15 cellular contexts compared by ENCODE assay signal in the genomic region with DNA sequence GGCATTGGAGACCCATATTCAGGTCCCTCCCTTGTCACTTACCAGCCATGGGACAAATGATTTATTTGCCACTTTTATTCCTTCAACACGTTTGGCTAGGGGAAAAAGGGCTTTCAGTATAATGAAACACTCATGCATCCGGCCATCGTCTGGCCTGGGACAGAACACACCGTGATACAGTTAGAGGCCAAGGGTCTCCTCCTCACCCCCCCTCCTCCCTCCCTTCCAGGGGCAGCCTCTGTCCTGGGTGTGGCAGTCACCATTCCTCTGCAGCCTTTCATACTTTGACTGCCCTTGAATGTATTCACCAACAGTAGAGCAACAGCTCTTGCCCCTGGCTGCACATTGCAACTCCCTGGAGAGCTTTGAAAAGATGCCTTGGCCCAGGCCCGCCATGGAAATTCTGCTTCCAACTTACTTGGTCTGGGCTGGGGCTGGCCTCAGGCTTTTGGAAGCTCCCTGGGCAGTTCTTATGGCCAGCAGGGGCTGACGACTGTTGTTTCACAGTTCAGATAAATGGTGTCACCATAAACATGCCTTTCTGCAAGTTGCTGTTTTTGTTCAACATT. TPM values are rescaled to one million over a fixed set of nuclear protein-coding genes. Genes with fewer than 3 reads are reported as not detected.
DNase-seq lines count a peak whose midpoint lies in the region; ATAC-seq and TF ChIP-seq lines count a peak whose summit lies in the region.
"Had no signal": no experiment of that assay in that cellular context is flagged by ENCODE, and none has a peak within 500 bp of the region (broad histone marks: within the 10 kb centered on the region; RNA-seq: fewer than 3 reads in every experiment).

No MANE protein-coding gene starts in this region.

- POLR2A ChIA-PET in CD4-positive, alpha-beta T cell (lab: Charles Lee): no interaction called here

- DNase-seq in CD4-positive, alpha-beta T cell: no peak
- DNase-seq in Peyer's patch (peak in 2 of 3 donors; percentile 82), fibroblast of peridontal ligament (ENCODE audit: extremely low read depth) (peak; percentile 27), sigmoid colon (no peak), GM20000 (ENCODE audit: low spot score) (no peak), middle frontal gyrus (ENCODE audit: extremely low spot score, low spot score) (no peak)
- DNase-seq in stimulated activated CD4-positive, alpha-beta T cell treated with anti-CD3 and anti-CD28 coated beads, Interleukin-1b, Interleukin-23, amount 100 ng/mL, for 48 hours: no peak
- DNase-seq: activated CD4-positive, alpha-beta T cell treated with anti-CD3 and anti-CD28 coated beads, Interleukin-2, amount 10 ng/mL, durations not matched to agents 7 days and 5 days; MG63; NCI-H2227 treated with DMSO at 0.1 percent for 48 hours; PC-3; stimulated activated CD4-positive, alpha-beta T cell treated with anti-CD3 and anti-CD28 coated beads, Interleukin-15, amount 100 ng/mL, for 24 hours; T-helper 1 cell had no signal

- H3K4me1 ChIP-seq in Peyer's patch (peaks cover 0 to 75% (median 5%) of the 10 kb centered on the region in 4 donors), sigmoid colon (peaks cover 0 to 81% (median 80%) of the 10 kb centered on the region in 4 donors)

- intact Hi-C loops in CD4-positive, alpha-beta T cell (cut with DNase I, micrococcal nuclease): loop anchor here (5.0 to 10.0 kb wide), 4 partner anchors 264 to 546 kb away; partner anchors contain the start of genes EID2B (in 1 of the 2), MED29 (in 1 of the 2), PAF1 (in 1 of the 2) and PLEKHG2 (in 1 of the 2)
- intact Hi-C loops in sigmoid colon (cut with DNase I): loop anchor here (5.0 to 10.0 kb wide), 3 partner anchors 306 to 794 kb away; partner anchors contain the start of genes CATSPERG, EID2B and RPS16

- no peaks in the 10 kb centered on the region for H3K27me3 ChIP-seq in CD4-positive, alpha-beta T cell (ENCODE audit: control insufficient read depth, insufficient read depth, low read length)
- no peaks in the 10 kb centered on the region for H3K27me3 ChIP-seq in Peyer's patch
- H3K27me3 ChIP-seq in sigmoid colon: no peaks in the 10 kb centered on the region
- H3K27me3 ChIP-seq: MG63 had no signal

- H3K36me3 ChIP-seq in Peyer's patch (no peaks in the 10 kb centered on the region), sigmoid colon (no peaks in the 10 kb centered on the region)
- H3K36me3 ChIP-seq: MG63 had no signal

- H3K4me3 ChIP-seq in Peyer's patch (peak overlapping the region in 2 of 4 donors; percentile 73 to 81), sigmoid colon (no peak overlapping the region)
- H3K4me3 ChIP-seq: MG63 had no signal

- no peaks in the 10 kb centered on the region for H3K9me3 ChIP-seq in CD4-positive, alpha-beta T cell (ENCODE audit: control insufficient read depth, low read length)
- H3K9me3 ChIP-seq in Peyer's patch (no peaks in the 10 kb centered on the region), sigmoid colon (no peaks in the 10 kb centered on the region)
- H3K9me3 ChIP-seq: MG63 had no signal

- CTCF ChIA-PET in CD4-positive, alpha-beta T cell (lab: Charles Lee): no interaction called here

- peak; percentile 39 to 72 for TF ChIP-seq POLR2A in Peyer's patch (IDR thresholded peaks at IDR 0.05)
- no peak for TF ChIP-seq POLR2A in sigmoid colon (IDR thresholded peaks at IDR 0.05)

- H3K4me3 Mint-ChIP-seq in CD4-positive, alpha-beta T cell: peak overlapping the region; percentile 11
- H3K4me3 Mint-ChIP-seq: activated CD4-positive, alpha-beta T cell treated with anti-CD3 and anti-CD28 coated beads, Interleukin-2, amount 10 ng/mL, durations not matched to agents 7 days and 5 days had no signal

- peak overlapping the region; percentile 92 for H3K27ac Mint-ChIP-seq in CD4-positive, alpha-beta T cell
- H3K27ac Mint-ChIP-seq: activated CD4-positive, alpha-beta T cell treated with anti-CD3 and anti-CD28 coated beads, Interleukin-2, amount 10 ng/mL, durations not matched to agents 7 days and 5 days had no signal

- TF ChIP-seq CTCF in CD4-positive, alpha-beta T cell (IDR thresholded peaks at IDR 0.05): no peak
- TF ChIP-seq CTCF in Peyer's patch (IDR thresholded peaks at IDR 0.05) (peak in 1 of 6 experiments; percentile 14), sigmoid colon (IDR thresholded peaks at IDR 0.05) (no peak), GM20000 (IDR thresholded peaks at IDR 0.05; ENCODE audit: extremely low read depth, missing control alignments) (no peak)

- TF ChIP-seq EP300 in sigmoid colon (IDR thresholded peaks at IDR 0.05): no peak

- H3K27me3 Mint-ChIP-seq in CD4-positive, alpha-beta T cell: no peaks in the 10 kb centered on the region
- H3K27me3 Mint-ChIP-seq: activated CD4-positive, alpha-beta T cell treated with anti-CD3 and anti-CD28 coated beads, Interleukin-2, amount 10 ng/mL, durations not matched to agents 7 days and 5 days had no signal

- no peak for ATAC-seq in CD4-positive, alpha-beta T cell (ENCODE audit: poor library complexity)
- ATAC-seq in GM18909 (IDR thresholded peaks at IDR 0.05; ENCODE audit: poor library complexity, unreplicated experiment): no peak
- ATAC-seq: PC-3 had no signal

- peaks cover 57% of the 10 kb centered on the region for H3K4me1 Mint-ChIP-seq in CD4-positive, alpha-beta T cell (ENCODE audit: low read depth)

- H3K9me3 Mint-ChIP-seq in CD4-positive, alpha-beta T cell: no peaks in the 10 kb centered on the region
- H3K9me3 Mint-ChIP-seq: activated CD4-positive, alpha-beta T cell treated with anti-CD3 and anti-CD28 coated beads, Interleukin-2, amount 10 ng/mL, durations not matched to agents 7 days and 5 days; activated T-helper 1 cell treated with anti-CD3 and anti-CD28 coated beads, Interleukin-12 subunit alpha, Interleukin-12 subunit beta, Interleukin-2, Interleukin-4 antibody, amounts not matched to agents 30 ng/mL and 10 ng/mL and 1 ng/mL, durations not matched to agents 14 hours and 24 hours and 36 hours had no signal

- peaks cover 5% of the 10 kb centered on the region for H3K36me3 Mint-ChIP-seq in CD4-positive, alpha-beta T cell (ENCODE audit: low read depth)

- WGBS in sigmoid colon, 2 donors: 16 to 53% methylated on average over 6 of the region's 6 CpGs

- no peak overlapping the region for H3K27ac ChIP-seq in CD4-positive, alpha-beta T cell (ENCODE audit: low read depth, low read length)
- H3K27ac ChIP-seq in Peyer's patch: peak overlapping the region in 3 of 4 donors; percentile 80 to 94 (median 91)
- H3K27ac ChIP-seq in sigmoid colon: peak overlapping the region; percentile 4 to 90 (median 87)

RNA-seq across cellular contexts. Expression of gene PAK4, which starts 3.0 kb away (rescaled TPM):
- 1 to 10 TPM; 2.7 to 6.3 TPM for total RNA-seq in CD4-positive, alpha-beta T cell
- 10 to 100 TPM; 24.8 to 73.0 (median 45.7) TPM for total RNA-seq in Peyer's patch
- total RNA-seq in sigmoid colon: 10 to 100 TPM in 2 of 4 donors, 1 to 10 TPM in 2; 6.2 to 27.1 (median 9.3) TPM
- polyA plus RNA-seq in sigmoid colon: 10 to 100 TPM; 42.1 to 62.0 (median 45.0) TPM

RNA-seq across cellular contexts. Expression of gene ACP7, which starts 44.4 kb away (rescaled TPM):
- not detected for total RNA-seq in CD4-positive, alpha-beta T cell
- total RNA-seq in Peyer's patch (not detected), sigmoid colon (not detected)
- polyA plus RNA-seq in sigmoid colon: not detected
- total RNA-seq: activated CD4-positive, alpha-beta T cell treated with anti-CD3 and anti-CD28 coated beads, Interleukin-2, amount 10 ng/mL, durations not matched to agents 7 days and 5 days; activated T-helper 1 cell treated with anti-CD3 and anti-CD28 coated beads, Interleukin-12 subunit alpha, Interleukin-12 subunit beta, Interleukin-2, Interleukin-4 antibody, amounts not matched to agents 30 ng/mL and 10 ng/mL and 1 ng/mL, durations not matched to agents 14 hours and 24 hours and 36 hours had no signal

Comparison
In these comparisons a context has a peak if more than half of its experiments do, and no peak if none do; other contexts are left out.
1. DNase-seq: peak in Peyer's patch (2 of 3) and fibroblast of peridontal ligament (single experiment); none in CD4-positive, alpha-beta T cell (0 of 10), sigmoid colon (single experiment), GM20000 (single experiment), middle frontal gyrus (single experiment) and stimulated activated CD4-positive, alpha-beta T cell treated with anti-CD3 and anti-CD28 coated beads, Interleukin-1b, Interleukin-23, amount 100 ng/mL, for 48 hours (single experiment).
2. POLR2A ChIP-seq: peak in Peyer's patch (2 of 2); none in sigmoid colon (0 of 2).